Comparison of ENCODE assay signal across 22 cellular contexts in the genomic region with DNA sequence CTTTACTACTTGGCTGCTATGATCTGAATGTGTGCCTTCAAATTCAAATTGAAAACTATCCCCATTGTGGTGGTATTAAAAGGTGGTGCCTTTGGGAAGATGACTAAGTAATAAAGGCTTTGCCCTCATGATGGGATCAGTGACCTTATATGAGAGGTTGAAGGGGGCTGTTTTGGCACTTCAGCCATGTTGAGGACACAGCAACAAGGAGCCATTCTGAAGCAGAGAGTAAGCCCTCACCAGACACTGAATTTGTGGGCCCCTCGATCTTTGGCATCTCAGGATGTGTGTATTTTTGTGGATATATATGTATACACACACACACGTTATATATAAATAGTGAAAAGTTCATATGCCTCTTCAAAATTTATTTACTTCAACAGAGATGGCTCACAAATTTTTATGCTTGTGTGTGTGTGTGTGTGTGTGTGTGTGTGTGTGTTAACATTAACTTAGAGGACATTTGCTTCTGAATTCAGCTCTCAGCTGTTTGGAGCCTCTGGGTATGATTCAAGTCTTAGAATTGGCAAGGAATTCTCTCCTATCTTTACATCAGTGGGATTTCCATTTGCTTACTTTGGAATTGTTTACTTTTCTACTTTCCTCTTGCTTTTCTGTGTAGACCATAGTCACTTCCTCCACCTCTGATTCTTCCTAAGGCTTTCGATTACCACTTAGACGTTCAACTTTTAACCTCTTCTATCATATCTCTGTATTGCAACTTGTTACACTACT.
DNase-seq lines count a peak whose midpoint lies in the region; ATAC-seq and TF ChIP-seq lines count a peak whose summit lies in the region.
"Had no signal": no experiment of that assay in that cellular context is flagged by ENCODE, and none has a peak within 500 bp of the region (broad histone marks: within the 10 kb centered on the region; RNA-seq: fewer than 3 reads in every experiment).

No MANE protein-coding gene starts in this region.

- H4K20me1 ChIP-seq in GM23248 (ENCODE audit: insufficient read depth) = no peaks in the 10 kb centered on the region
- H4K20me1 ChIP-seq in PC-3 (ENCODE audit: low read length) = no peaks in the 10 kb centered on the region
- H4K20me1 ChIP-seq: BLaER1 treated with 17β-estradiol and CSF1 and Interleukin-3, amounts not matched to agents 10 nM and 100 nM had no signal

- H3K4me3 ChIP-seq in GM23248 (no peak overlapping the region), PC-3 (ENCODE audit: low read length) (no peak overlapping the region)
- H3K4me3 ChIP-seq: BLaER1 treated with 17β-estradiol and CSF1 and Interleukin-3, amounts not matched to agents 10 nM and 100 nM; HAP-1; lower lobe of right lung; spleen; testis had no signal

- H3K9me3 ChIP-seq in GM23248 (ENCODE audit: low read depth) (no peaks in the 10 kb centered on the region), PC-3 (ENCODE audit: low read length) (no peaks in the 10 kb centered on the region)
- H3K9me3 ChIP-seq: BLaER1 treated with 17β-estradiol and CSF1 and Interleukin-3, amounts not matched to agents 10 nM and 100 nM; HAP-1; lower lobe of right lung; testis had no signal

- DNase-seq in GM23248 = peak; percentile 53
- peak; percentile 59 for DNase-seq in PC-3
- DNase-seq in dermis blood vessel endothelial cell = peak; percentile 4
- peak; percentile 68 for DNase-seq in pulmonary artery endothelial cell (ENCODE audit: low read depth, low spot score)
- DNase-seq in omental fat pad (ENCODE audit: low spot score) = no peak
- no peak for DNase-seq in type B pancreatic cell (ENCODE audit: extremely low spot score, unreplicated experiment)
- DNase-seq: activated CD8-positive, alpha-beta memory T cell treated with anti-CD3 and anti-CD28 coated beads for 24 hours; activated naive CD8-positive, alpha-beta T cell treated with anti-CD3 and anti-CD28 coated beads, Interleukin-2, amount 50 U/mL, for 24 hours; DMS 273 treated with DMSO at 0.1 percent for 48 hours; head of caudate nucleus; lower lobe of right lung; naive thymus-derived CD4-positive, alpha-beta T cell; NCI-H1930; NCI-H446; SHP77; spleen; T-helper 17 cell; testis had no signal

- H3K36me3 Mint-ChIP-seq in type B pancreatic cell = no peaks in the 10 kb centered on the region

- POLR2A ChIA-PET in PC-3 (lab: Charles Lee; ENCODE audit: unreplicated experiment) = no interaction called here

- H3K4me2 ChIP-seq in GM23248 (ENCODE audit: unreplicated experiment) (no peak overlapping the region), PC-3 (ENCODE audit: low read length) (0 out of 2 replicates have a peak overlapping the region, but pooled peaks have one; percentile 24)
- H3K4me2 ChIP-seq: BLaER1 treated with 17β-estradiol and CSF1 and Interleukin-3, amounts not matched to agents 10 nM and 100 nM had no signal

- 70 to 73% methylated on average over 4 of the region's 4 CpGs for WGBS in GM23248 (ENCODE audit: low coverage in 1 of 2, low lambda C conversion rate in 2 of 2, missing lambda C conversion rate in 2 of 2), 2 experiments

- H3K36me3 ChIP-seq in GM23248 (ENCODE audit: low read depth) = no peaks in the 10 kb centered on the region
- no peaks in the 10 kb centered on the region for H3K36me3 ChIP-seq in PC-3 (ENCODE audit: low read depth, low read length)
- H3K36me3 ChIP-seq: BLaER1 treated with 17β-estradiol and CSF1 and Interleukin-3, amounts not matched to agents 10 nM and 100 nM; HAP-1; lower lobe of right lung; spleen had no signal

- intact Hi-C loops in PC-3 (cut with micrococcal nuclease) = no loop called here

- no peaks in the 10 kb centered on the region for H3K27me3 Mint-ChIP-seq in type B pancreatic cell
- H3K27me3 Mint-ChIP-seq: activated naive CD8-positive, alpha-beta T cell treated with anti-CD3 and anti-CD28 coated beads, Interleukin-2, amount 50 U/mL, for 24 hours; naive thymus-derived CD4-positive, alpha-beta T cell; T-helper 17 cell had no signal

- CTCF ChIA-PET in PC-3 (lab: Charles Lee) = no interaction called here

- no peaks in the 10 kb centered on the region for H3K4me1 Mint-ChIP-seq in type B pancreatic cell (ENCODE audit: unreplicated experiment)
- H3K4me1 Mint-ChIP-seq: activated naive CD8-positive, alpha-beta T cell treated with anti-CD3 and anti-CD28 coated beads, Interleukin-2, amount 50 U/mL, for 24 hours; naive thymus-derived CD4-positive, alpha-beta T cell; T-helper 17 cell had no signal

- H3K27ac ChIP-seq in GM23248 (no peak overlapping the region), PC-3 (ENCODE audit: low read length) (no peak overlapping the region)
- H3K27ac ChIP-seq: BLaER1 treated with 17β-estradiol and CSF1 and Interleukin-3, amounts not matched to agents 10 nM and 100 nM; lower lobe of right lung; spleen; testis had no signal

- H3K9ac ChIP-seq in GM23248 (no peak overlapping the region), PC-3 (ENCODE audit: low read length) (no peak overlapping the region)
- H3K9ac ChIP-seq: BLaER1 treated with 17β-estradiol and CSF1 and Interleukin-3, amounts not matched to agents 10 nM and 100 nM had no signal

- H3K4me3 Mint-ChIP-seq in type B pancreatic cell = no peak overlapping the region
- H3K4me3 Mint-ChIP-seq: activated naive CD8-positive, alpha-beta T cell treated with anti-CD3 and anti-CD28 coated beads, Interleukin-2, amount 50 U/mL, for 24 hours; naive thymus-derived CD4-positive, alpha-beta T cell; T-helper 17 cell had no signal

- no peak overlapping the region for H2AFZ ChIP-seq in GM23248
- H2AFZ ChIP-seq in PC-3 (ENCODE audit: low read length) = no peak overlapping the region

- H3K27me3 ChIP-seq in GM23248 (replicated peaks; ENCODE audit: insufficient read depth) = no peaks in the 10 kb centered on the region
- no peaks in the 10 kb centered on the region for H3K27me3 ChIP-seq in PC-3 (ENCODE audit: low read length)
- H3K27me3 ChIP-seq: BLaER1 treated with 17β-estradiol and CSF1 and Interleukin-3, amounts not matched to agents 10 nM and 100 nM; spleen; testis had no signal

- H3F3A ChIP-seq in GM23248 (ENCODE audit: insufficient read depth) (no peaks in the 10 kb centered on the region), PC-3 (ENCODE audit: low read length, unreplicated experiment) (no peaks in the 10 kb centered on the region)

- H3K4me1 ChIP-seq in GM23248 (ENCODE audit: insufficient read depth) (0 out of 2 replicates have a peak, but pooled peaks cover 11% of the 10 kb centered on the region), PC-3 (ENCODE audit: insufficient read depth, low read length) (peaks cover 12% of the 10 kb centered on the region)
- H3K4me1 ChIP-seq: BLaER1 treated with 17β-estradiol and CSF1 and Interleukin-3, amounts not matched to agents 10 nM and 100 nM; lower lobe of right lung; spleen; testis had no signal

- H3K79me2 ChIP-seq in GM23248 (ENCODE audit: insufficient read depth) (no peaks in the 10 kb centered on the region), PC-3 (ENCODE audit: low read length) (no peaks in the 10 kb centered on the region)

- no peaks in the 10 kb centered on the region for H3K9me3 Mint-ChIP-seq in type B pancreatic cell

- BruUV-seq in PC-3 (replicated peaks; lab: Mats Ljungman, UMichigan) = no TSS peak

- in situ Hi-C loops in GM23248 (cut with MboI) = no loop called here

- H3K27ac Mint-ChIP-seq in type B pancreatic cell = no peak overlapping the region
- H3K27ac Mint-ChIP-seq: activated naive CD8-positive, alpha-beta T cell treated with anti-CD3 and anti-CD28 coated beads, Interleukin-2, amount 50 U/mL, for 24 hours; naive thymus-derived CD4-positive, alpha-beta T cell; T-helper 17 cell had no signal

- TF ChIP-seq CTCF in PC-3 (conservative IDR thresholded peaks at IDR 0.05; ENCODE audit: low read depth, low read length) (no peak), omental fat pad (IDR thresholded peaks at IDR 0.05) (no peak), type B pancreatic cell (conservative IDR thresholded peaks at IDR 0.05) (no peak)

- ATAC-seq in PC-3 (peak; percentile 84), HG03045 (IDR thresholded peaks at IDR 0.05; ENCODE audit: unreplicated experiment) (no peak), omental fat pad (ENCODE audit: low FRiP score) (no peak), HG03108 (IDR thresholded peaks at IDR 0.05; ENCODE audit: unreplicated experiment) (no peak)
- ATAC-seq: activated naive CD8-positive, alpha-beta T cell treated with anti-CD3 and anti-CD28 coated beads, Interleukin-2, amount 50 U/mL, for 24 hours; lower lobe of right lung; naive thymus-derived CD4-positive, alpha-beta T cell; T-helper 17 cell had no signal

- H3K9me2 ChIP-seq in GM23248 (ENCODE audit: insufficient read depth) (peaks cover 4% of the 10 kb centered on the region; the same call in 1 of the 2 replicates), PC-3 (replicated peaks; ENCODE audit: low read length) (no peaks in the 10 kb centered on the region)

Comparison
In these comparisons a context has a peak if more than half of its experiments do, and no peak if none do; other contexts are left out.
1. DNase-seq: peak in GM23248 (single experiment), PC-3 (single experiment), dermis blood vessel endothelial cell (single experiment) and pulmonary artery endothelial cell (single experiment); none in omental fat pad (single experiment) and type B pancreatic cell (single experiment).